27 cellular contexts compared by ENCODE assay signal in the genomic region with DNA sequence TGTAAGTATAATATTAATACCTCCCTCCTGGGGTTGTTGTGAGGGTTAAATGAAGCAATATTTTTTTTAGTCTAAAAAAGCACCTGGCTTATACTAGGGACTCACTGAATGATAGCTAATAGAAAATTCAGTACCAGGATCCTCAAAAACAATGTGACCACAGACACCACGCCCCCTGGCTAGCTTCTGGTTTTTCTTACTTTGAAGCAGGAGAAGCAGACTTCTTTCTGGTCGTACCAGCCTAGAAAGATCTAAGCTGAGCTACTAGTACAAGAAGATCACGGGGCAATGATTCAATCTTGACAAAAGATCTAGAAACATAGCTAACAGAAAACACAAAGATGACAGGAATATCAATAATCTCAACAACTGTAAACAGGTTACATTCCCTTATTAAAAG.
DNase-seq lines count a peak whose midpoint lies in the region; ATAC-seq and TF ChIP-seq lines count a peak whose summit lies in the region.
"Had no signal": no experiment of that assay in that cellular context is flagged by ENCODE, and none has a peak within 500 bp of the region (broad histone marks: within the 10 kb centered on the region; RNA-seq: fewer than 3 reads in every experiment).

No MANE protein-coding gene starts in this region.

- ATAC-seq in DND-41 (ENCODE audit: insufficient read depth, low read depth) (peak; percentile 89), T-helper 17 cell (peak; percentile 42)
- peak; percentile 47 for ATAC-seq in activated naive CD8-positive, alpha-beta T cell treated with anti-CD3 and anti-CD28 coated beads, Interleukin-2, amount 10 ng/mL, durations not matched to agents 7 days and 5 days (ENCODE audit: low read depth)
- ATAC-seq: activated T-helper 17 cell treated with anti-CD3 and anti-CD28 coated beads, Interleukin-2, amount 50 U/mL, for 72 hours; gastrocnemius medialis; left lobe of liver; stimulated activated naive CD8-positive, alpha-beta T cell treated with anti-CD3 and anti-CD28 coated beads, Interleukin-15, Interleukin-2, amounts not matched to agents 100 U/mL and 50 U/mL, for 24 hours had no signal

- no peak for TF ChIP-seq CTCF in DND-41 (IDR thresholded peaks at IDR 0.05; ENCODE audit: borderline replicate concordance, extremely low read depth, low read length, poor library complexity, severe bottlenecking)
- TF ChIP-seq CTCF in chondrocyte (IDR thresholded peaks at IDR 0.05): no peak

- peak; percentile 23 for DNase-seq in activated gamma-delta T cell treated with Interleukin-2 at 50 U/mL for 16 hours
- DNase-seq in activated gamma-delta T cell (lab: John Stamatoyannopoulos, UW): no peak
- peak; percentile 71 for DNase-seq in DND-41
- no peak for DNase-seq in T-helper 17 cell
- DNase-seq in activated naive CD8-positive, alpha-beta T cell treated with anti-CD3 and anti-CD28 coated beads, Interleukin-2, amount 10 ng/mL, durations not matched to agents 7 days and 5 days: no peak
- DNase-seq in chondrocyte (ENCODE audit: low spot score): no peak
- no peak for DNase-seq in AG08395 (ENCODE audit: low spot score)
- DNase-seq: anterior cingulate cortex; C1 segment of cervical spinal cord; DMS 273 treated with DMSO at 0.1 percent for 48 hours; gastrocnemius medialis; immature natural killer cell; Karpas-422; mesendoderm; MV-4-11; NCI-H1694 treated with DMSO at 0.1 percent for 48 hours; NCI-H2171 treated with DMSO at 0.1 percent for 48 hours; NCI-H524; nucleus accumbens; Peyer's patch; stimulated activated CD4-positive, alpha-beta T cell treated with anti-CD3 and anti-CD28 coated beads, Interleukin-1b, Interleukin-23, amount 100 ng/mL, for 48 hours; stimulated activated naive CD8-positive, alpha-beta T cell treated with anti-CD3 and anti-CD28 coated beads, Interleukin-15, Interleukin-2, amounts not matched to agents 100 U/mL and 50 U/mL, for 24 hours had no signal

- H3K27me3 Mint-ChIP-seq in T-helper 17 cell (no peaks in the 10 kb centered on the region), chondrocyte (ENCODE audit: low read depth) (no peaks in the 10 kb centered on the region)
- H3K27me3 Mint-ChIP-seq in activated naive CD8-positive, alpha-beta T cell treated with anti-CD3 and anti-CD28 coated beads, Interleukin-2, amount 10 ng/mL, durations not matched to agents 7 days and 5 days: no peaks in the 10 kb centered on the region
- H3K27me3 Mint-ChIP-seq: activated T-helper 17 cell treated with anti-CD3 and anti-CD28 coated beads, Interleukin-2, amount 50 U/mL, for 72 hours had no signal

- no peaks in the 10 kb centered on the region for H3K27me3 ChIP-seq in DND-41 (ENCODE audit: insufficient read depth, low read length, poor library complexity)
- H3K27me3 ChIP-seq: cardiac muscle cell, gastrocnemius medialis, hepatocyte, Peyer's patch had no signal

- H3K9me3 Mint-ChIP-seq in activated naive CD8-positive, alpha-beta T cell treated with anti-CD3 and anti-CD28 coated beads, Interleukin-2, amount 10 ng/mL, durations not matched to agents 7 days and 5 days: no peaks in the 10 kb centered on the region
- H3K9me3 Mint-ChIP-seq in chondrocyte (ENCODE audit: low read depth): no peaks in the 10 kb centered on the region
- H3K9me3 Mint-ChIP-seq: activated T-helper 17 cell treated with anti-CD3 and anti-CD28 coated beads, Interleukin-2, amount 50 U/mL, for 72 hours; immature natural killer cell had no signal

- H3K4me2 ChIP-seq in DND-41 (ENCODE audit: insufficient read depth, low read length): no peak overlapping the region
- H3K4me2 ChIP-seq: hepatocyte had no signal

- H3K4me1 ChIP-seq in DND-41 (ENCODE audit: insufficient read depth, low read length): peaks cover 3% of the 10 kb centered on the region; the same call in 1 of the 2 replicates
- H3K4me1 ChIP-seq: gastrocnemius medialis, HAP-1, Peyer's patch had no signal

- H3K27ac Mint-ChIP-seq in T-helper 17 cell (no peak overlapping the region), chondrocyte (ENCODE audit: unreplicated experiment) (no peak overlapping the region)
- H3K27ac Mint-ChIP-seq in activated naive CD8-positive, alpha-beta T cell treated with anti-CD3 and anti-CD28 coated beads, Interleukin-2, amount 10 ng/mL, durations not matched to agents 7 days and 5 days: no peak overlapping the region
- H3K27ac Mint-ChIP-seq: activated T-helper 17 cell treated with anti-CD3 and anti-CD28 coated beads, Interleukin-2, amount 50 U/mL, for 72 hours; immature natural killer cell had no signal

- H3K79me2 ChIP-seq in DND-41 (ENCODE audit: insufficient read depth, low read length): no peaks in the 10 kb centered on the region
- H3K79me2 ChIP-seq: hepatocyte had no signal

- H2AFZ ChIP-seq in DND-41 (ENCODE audit: low read depth, low read length): no peak overlapping the region
- H2AFZ ChIP-seq: hepatocyte had no signal

- no peaks in the 10 kb centered on the region for H3K36me3 ChIP-seq in DND-41 (ENCODE audit: insufficient read depth, low read length)
- H3K36me3 ChIP-seq: cardiac muscle cell, gastrocnemius medialis, HAP-1, Peyer's patch had no signal

- no peak overlapping the region for H3K9ac ChIP-seq in DND-41 (ENCODE audit: low read depth, low read length)

- H3K4me3 ChIP-seq in DND-41 (ENCODE audit: low read depth in 1 of 2, low read length in 2 of 2): no peak overlapping the region
- H3K4me3 ChIP-seq: cardiac muscle cell, gastrocnemius medialis, HAP-1, hepatocyte, Peyer's patch had no signal

- peaks cover 3% of the 10 kb centered on the region for H3K4me1 Mint-ChIP-seq in T-helper 17 cell
- H3K4me1 Mint-ChIP-seq in activated naive CD8-positive, alpha-beta T cell treated with anti-CD3 and anti-CD28 coated beads, Interleukin-2, amount 10 ng/mL, durations not matched to agents 7 days and 5 days: peaks cover 5% of the 10 kb centered on the region
- peaks cover 4% of the 10 kb centered on the region for H3K4me1 Mint-ChIP-seq in chondrocyte (ENCODE audit: low read depth)
- H3K4me1 Mint-ChIP-seq: activated T-helper 17 cell treated with anti-CD3 and anti-CD28 coated beads, Interleukin-2, amount 50 U/mL, for 72 hours; immature natural killer cell had no signal

- H3K9me3 ChIP-seq in DND-41 (ENCODE audit: insufficient read depth, low read length, severe bottlenecking): no peaks in the 10 kb centered on the region
- no peaks in the 10 kb centered on the region for H3K9me3 ChIP-seq in T-helper 17 cell (ENCODE audit: control insufficient read depth, low read length, poor library complexity, severe bottlenecking)
- H3K9me3 ChIP-seq: gastrocnemius medialis, HAP-1, Peyer's patch had no signal

- H3K36me3 Mint-ChIP-seq in T-helper 17 cell (ENCODE audit: low read depth) (no peaks in the 10 kb centered on the region), chondrocyte (ENCODE audit: low read depth) (no peaks in the 10 kb centered on the region)
- no peaks in the 10 kb centered on the region for H3K36me3 Mint-ChIP-seq in activated naive CD8-positive, alpha-beta T cell treated with anti-CD3 and anti-CD28 coated beads, Interleukin-2, amount 10 ng/mL, durations not matched to agents 7 days and 5 days
- H3K36me3 Mint-ChIP-seq: immature natural killer cell had no signal

- POLR2A ChIA-PET in activated naive CD8-positive, alpha-beta T cell treated with anti-CD3 and anti-CD28 coated beads, Interleukin-2, amount 10 ng/mL, durations not matched to agents 7 days and 5 days (lab: Charles Lee): no interaction called here

- no peaks in the 10 kb centered on the region for H4K20me1 ChIP-seq in DND-41 (ENCODE audit: insufficient read depth, low read length)

- H3K27ac ChIP-seq in DND-41 (ENCODE audit: low read length): no peak overlapping the region
- H3K27ac ChIP-seq: cardiac muscle cell, gastrocnemius medialis, hepatocyte, Peyer's patch had no signal

- H3K4me3 Mint-ChIP-seq in T-helper 17 cell: no peak overlapping the region
- H3K4me3 Mint-ChIP-seq in activated naive CD8-positive, alpha-beta T cell treated with anti-CD3 and anti-CD28 coated beads, Interleukin-2, amount 10 ng/mL, durations not matched to agents 7 days and 5 days: no peak overlapping the region
- no peak overlapping the region for H3K4me3 Mint-ChIP-seq in chondrocyte (ENCODE audit: unreplicated experiment)
- H3K4me3 Mint-ChIP-seq: activated T-helper 17 cell treated with anti-CD3 and anti-CD28 coated beads, Interleukin-2, amount 50 U/mL, for 72 hours; immature natural killer cell had no signal

Comparison
In these comparisons a context has a peak if more than half of its experiments do, and no peak if none do; other contexts are left out.
1. DNase-seq: peak in activated gamma-delta T cell treated with Interleukin-2 at 50 U/mL for 16 hours (single experiment) and DND-41 (single experiment); none in activated gamma-delta T cell (single experiment), T-helper 17 cell (0 of 3), activated naive CD8-positive, alpha-beta T cell treated with anti-CD3 and anti-CD28 coated beads, Interleukin-2, amount 10 ng/mL, durations not matched to agents 7 days and 5 days (single experiment), chondrocyte (single experiment) and AG08395 (single experiment).
2. Peak in every context shown above with its lines, with median percentiles within 50 percentile points of each other: ATAC-seq.